33 cellular contexts compared by ENCODE assay signal in genomic region chr9:128580731-128581130, GRCh38.
"Had no signal": no experiment of that assay in that cellular context is flagged by ENCODE, and none has a peak within 500 bp of the region (broad histone marks: within the 10 kb centered on the region; RNA-seq: fewer than 3 reads in every experiment).

No MANE protein-coding gene starts in this region.

- H3K27ac Mint-ChIP-seq: activated B cell treated with CpG ODN at 0.5 μM for 24 hours; activated CD4-positive, alpha-beta memory T cell treated with anti-CD3 and anti-CD28 coated beads for 36 hours; activated CD8-positive, alpha-beta memory T cell treated with anti-CD3 and anti-CD28 coated beads, Interleukin-2, amount 10 ng/mL, durations not matched to agents 7 days and 5 days; activated CD8-positive, alpha-beta T cell treated with anti-CD3 and anti-CD28 coated beads, Interleukin-2, amount 10 ng/mL, durations not matched to agents 7 days and 5 days; activated naive CD4-positive, alpha-beta T cell treated with anti-CD3 and anti-CD28 coated beads for 36 hours; activated naive CD4-positive, alpha-beta T cell treated with anti-CD3 and anti-CD28 coated beads, Interleukin-2, amount 50 U/mL, for 24 hours; activated naive CD8-positive, alpha-beta T cell treated with anti-CD3 and anti-CD28 coated beads for 36 hours; activated naive CD8-positive, alpha-beta T cell treated with anti-CD3 and anti-CD28 coated beads, Interleukin-2, amount 50 U/mL, for 24 hours; activated T-helper 17 cell treated with anti-CD3 and anti-CD28 coated beads, Interleukin-2, amount 50 U/mL, for 72 hours; T-helper 2 cell treated with Interferon-gamma antibody and Interleukin-4, amounts not matched to agents 5 μg/mL and 100 μg/mL, for 36 hours had no signal

- H3K9me3 Mint-ChIP-seq: activated B cell treated with CpG ODN at 0.5 μM for 24 hours; activated CD4-positive, alpha-beta memory T cell treated with anti-CD3 and anti-CD28 coated beads for 36 hours; activated naive CD4-positive, alpha-beta T cell treated with anti-CD3 and anti-CD28 coated beads for 36 hours; activated naive CD4-positive, alpha-beta T cell treated with anti-CD3 and anti-CD28 coated beads, Interleukin-2, amount 50 U/mL, for 24 hours; activated naive CD8-positive, alpha-beta T cell treated with anti-CD3 and anti-CD28 coated beads for 36 hours; activated naive CD8-positive, alpha-beta T cell treated with anti-CD3 and anti-CD28 coated beads, Interleukin-2, amount 50 U/mL, for 24 hours; activated T-helper 17 cell treated with anti-CD3 and anti-CD28 coated beads, Interleukin-2, amount 50 U/mL, for 72 hours; brain; T-helper 2 cell treated with Interferon-gamma antibody and Interleukin-4, amounts not matched to agents 5 μg/mL and 100 μg/mL, for 36 hours had no signal

- ATAC-seq: activated CD4-positive, CD25-positive, alpha-beta regulatory T cell treated with anti-CD3 and anti-CD28 coated beads, Interleukin-2, amount 50 U/mL, for 24 hours; activated CD8-positive, alpha-beta memory T cell treated with anti-CD3 and anti-CD28 coated beads, Interleukin-2, amount 10 ng/mL, durations not matched to agents 7 days and 5 days; activated CD8-positive, alpha-beta T cell treated with anti-CD3 and anti-CD28 coated beads, Interleukin-2, amount 10 ng/mL, durations not matched to agents 7 days and 5 days; activated naive CD8-positive, alpha-beta T cell treated with anti-CD3 and anti-CD28 coated beads, Interleukin-2, amount 50 U/mL, for 24 hours; activated T-helper 17 cell treated with anti-CD3 and anti-CD28 coated beads, Interleukin-2, amount 50 U/mL, for 72 hours; esophagus mucosa; T-helper 17 cell had no signal

- H3K27ac ChIP-seq: adrenal gland, breast epithelium, cardiac muscle cell, WERI-Rb-1 had no signal

- DNase-seq: activated B cell treated with CpG ODN at 0.5 μM for 24 hours; activated CD4-positive, alpha-beta memory T cell treated with anti-CD3 and anti-CD28 coated beads for 36 hours; activated CD8-positive, alpha-beta memory T cell treated with anti-CD3 and anti-CD28 coated beads, Interleukin-2, amount 10 ng/mL, durations not matched to agents 7 days and 5 days; activated CD8-positive, alpha-beta memory T cell treated with anti-CD3 and anti-CD28 coated beads, Interleukin-2, amount 50 U/mL, for 4 hours; activated CD8-positive, alpha-beta T cell treated with anti-CD3 and anti-CD28 coated beads, Interleukin-2, amount 10 ng/mL, durations not matched to agents 7 days and 5 days; activated effector memory CD4-positive, alpha-beta T cell treated with anti-CD3 and anti-CD28 coated beads, Interleukin-2, amount 50 U/mL, for 16 hours; activated naive CD4-positive, alpha-beta T cell treated with anti-CD3 and anti-CD28 coated beads for 36 hours; activated naive CD8-positive, alpha-beta T cell treated with anti-CD3 and anti-CD28 coated beads for 36 hours; activated naive CD8-positive, alpha-beta T cell treated with anti-CD3 and anti-CD28 coated beads, Interleukin-2, amount 50 U/mL, for 24 hours; activated T-cell treated with anti-CD3 and anti-CD28 coated beads, Interleukin-2, amount 50 U/mL, for 1 hour; adrenal gland; amygdala; aorta; central memory CD4-positive, alpha-beta T cell; cerebellar nuclear complex; effector CD8-positive, alpha-beta T cell; foreskin fibroblast; head of caudate nucleus; hippocampal formation; T-helper 1 cell; T-helper 17 cell; T1000; WERI-Rb-1 had no signal

- H3K4me3 ChIP-seq: adrenal gland, breast epithelium, cardiac muscle cell had no signal

- FAIRE-seq: colon, endometrium had no signal

- H3K27me3 Mint-ChIP-seq: activated B cell treated with CpG ODN at 0.5 μM for 24 hours; activated CD4-positive, alpha-beta memory T cell treated with anti-CD3 and anti-CD28 coated beads for 36 hours; activated CD8-positive, alpha-beta memory T cell treated with anti-CD3 and anti-CD28 coated beads, Interleukin-2, amount 10 ng/mL, durations not matched to agents 7 days and 5 days; activated naive CD4-positive, alpha-beta T cell treated with anti-CD3 and anti-CD28 coated beads, Interleukin-2, amount 50 U/mL, for 24 hours; activated naive CD8-positive, alpha-beta T cell treated with anti-CD3 and anti-CD28 coated beads for 36 hours; activated naive CD8-positive, alpha-beta T cell treated with anti-CD3 and anti-CD28 coated beads, Interleukin-2, amount 50 U/mL, for 24 hours; activated T-helper 17 cell treated with anti-CD3 and anti-CD28 coated beads, Interleukin-2, amount 50 U/mL, for 72 hours; T-helper 17 cell had no signal

- H3K27me3 ChIP-seq: adrenal gland, breast epithelium, cardiac muscle cell had no signal

- H3K4me1 Mint-ChIP-seq: activated B cell treated with CpG ODN at 0.5 μM for 24 hours; activated CD8-positive, alpha-beta memory T cell treated with anti-CD3 and anti-CD28 coated beads, Interleukin-2, amount 10 ng/mL, durations not matched to agents 7 days and 5 days; activated naive CD4-positive, alpha-beta T cell treated with anti-CD3 and anti-CD28 coated beads, Interleukin-2, amount 50 U/mL, for 24 hours; activated naive CD8-positive, alpha-beta T cell treated with anti-CD3 and anti-CD28 coated beads for 36 hours; activated naive CD8-positive, alpha-beta T cell treated with anti-CD3 and anti-CD28 coated beads, Interleukin-2, amount 50 U/mL, for 24 hours had no signal

- H3K4me1 ChIP-seq: adrenal gland, breast epithelium had no signal

- H3K4me3 Mint-ChIP-seq: activated B cell treated with CpG ODN at 0.5 μM for 24 hours; activated CD4-positive, alpha-beta memory T cell treated with anti-CD3 and anti-CD28 coated beads for 36 hours; activated CD8-positive, alpha-beta memory T cell treated with anti-CD3 and anti-CD28 coated beads, Interleukin-2, amount 10 ng/mL, durations not matched to agents 7 days and 5 days; activated CD8-positive, alpha-beta T cell treated with anti-CD3 and anti-CD28 coated beads, Interleukin-2, amount 10 ng/mL, durations not matched to agents 7 days and 5 days; activated naive CD4-positive, alpha-beta T cell treated with anti-CD3 and anti-CD28 coated beads for 36 hours; activated naive CD4-positive, alpha-beta T cell treated with anti-CD3 and anti-CD28 coated beads, Interleukin-2, amount 50 U/mL, for 24 hours; activated naive CD8-positive, alpha-beta T cell treated with anti-CD3 and anti-CD28 coated beads for 36 hours; activated naive CD8-positive, alpha-beta T cell treated with anti-CD3 and anti-CD28 coated beads, Interleukin-2, amount 50 U/mL, for 24 hours; activated T-helper 17 cell treated with anti-CD3 and anti-CD28 coated beads, Interleukin-2, amount 50 U/mL, for 72 hours; brain; T-helper 17 cell; T-helper 2 cell treated with Interferon-gamma antibody and Interleukin-4, amounts not matched to agents 5 μg/mL and 100 μg/mL, for 36 hours had no signal

- H3K9me3 ChIP-seq: adrenal gland, breast epithelium had no signal
